ENCODE assay signal across 15 cellular contexts in the genomic region with DNA sequence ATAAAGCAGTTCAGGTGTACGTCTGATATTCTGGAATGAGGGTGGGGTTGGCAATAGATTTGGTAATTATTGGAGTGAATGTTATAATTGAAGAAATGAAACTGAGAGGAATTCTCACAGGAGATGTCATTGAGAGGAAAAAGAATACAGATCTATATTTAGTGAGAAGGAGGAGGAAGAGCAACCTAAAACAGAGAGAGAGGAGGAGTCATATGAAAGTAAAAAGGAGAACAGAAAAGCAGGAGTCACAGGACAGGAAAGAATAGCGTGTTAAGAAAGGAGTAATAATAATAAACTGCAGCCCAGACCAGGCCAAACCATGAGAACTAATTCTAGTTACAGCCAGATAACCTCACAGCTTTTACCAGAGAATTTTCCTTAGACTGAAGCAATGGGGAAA.
DNase-seq lines count a peak whose midpoint lies in the region; ATAC-seq lines count a peak whose summit lies in the region.
"Had no signal": no experiment of that assay in that cellular context is flagged by ENCODE, and none has a peak within 500 bp of the region (broad histone marks: within the 10 kb centered on the region; RNA-seq: fewer than 3 reads in every experiment).

No MANE protein-coding gene starts in this region.

- DNase-seq in GOT3 (lab: John Stamatoyannopoulos, UW) = no peak
- DNase-seq in NCI-H446 (lab: John Stamatoyannopoulos, UW) = no peak
- no peak for DNase-seq in naive thymus-derived CD4-positive, alpha-beta T cell
- DNase-seq: DMS53, erythroblast, HCEC 1CT, lower lobe of right lung, NCI-H526 treated with DMSO at 0.1 percent for 48 hours, SHP77 treated with DMSO at 0.1 percent for 48 hours had no signal

- H3K36me3 Mint-ChIP-seq in naive thymus-derived CD4-positive, alpha-beta T cell = no peaks in the 10 kb centered on the region
- H3K36me3 Mint-ChIP-seq: activated naive CD4-positive, alpha-beta T cell treated with anti-CD3 and anti-CD28 coated beads, Interleukin-2, amount 50 U/mL, for 72 hours had no signal

- H3K36me3 ChIP-seq in ACC112 (ENCODE audit: insufficient read depth, low read length) = no peaks in the 10 kb centered on the region
- H3K36me3 ChIP-seq in naive thymus-derived CD4-positive, alpha-beta T cell (ENCODE audit: control insufficient read depth in 2 of 3, insufficient read depth in 3 of 3, low read length in 3 of 3) = no peaks in the 10 kb centered on the region
- H3K36me3 ChIP-seq: lower lobe of right lung had no signal

- H3K4me1 Mint-ChIP-seq in naive thymus-derived CD4-positive, alpha-beta T cell = peaks cover 0 to 3% (median 0%) of the 10 kb centered on the region in 7 donors

- H3K9me3 Mint-ChIP-seq in naive thymus-derived CD4-positive, alpha-beta T cell = peaks cover 0 to 2% (median 0%) of the 10 kb centered on the region in 11 donors
- H3K9me3 Mint-ChIP-seq: activated naive CD4-positive, alpha-beta T cell treated with anti-CD3 and anti-CD28 coated beads, Interleukin-2, amount 50 U/mL, for 72 hours had no signal

- peaks cover 0 to 38% (median 29%) of the 10 kb centered on the region in 5 donors for H3K27me3 Mint-ChIP-seq in naive thymus-derived CD4-positive, alpha-beta T cell

- intact Hi-C loops in naive thymus-derived CD4-positive, alpha-beta T cell (cut with micrococcal nuclease) = no loop called here

- no peak overlapping the region for H3K4me3 ChIP-seq in ACC112 (ENCODE audit: low read depth, low read length)
- no peak overlapping the region for H3K4me3 ChIP-seq in naive thymus-derived CD4-positive, alpha-beta T cell (ENCODE audit: low read length)
- H3K4me3 ChIP-seq: lower lobe of right lung had no signal

- ATAC-seq in GM19351 (IDR thresholded peaks at IDR 0.05; ENCODE audit: unreplicated experiment) = peak; percentile 92
- ATAC-seq in HG02678 (IDR thresholded peaks at IDR 0.05; ENCODE audit: unreplicated experiment) = peak; percentile 69
- peak; percentile 86 for ATAC-seq in HG03575 (IDR thresholded peaks at IDR 0.05; ENCODE audit: extremely low read depth, insufficient number of reproducible peaks, low FRiP score, unreplicated experiment)
- ATAC-seq in HG03354 (IDR thresholded peaks at IDR 0.05; ENCODE audit: poor library complexity, severe bottlenecking, unreplicated experiment) = no peak
- ATAC-seq in naive thymus-derived CD4-positive, alpha-beta T cell = no peak
- ATAC-seq: activated naive CD4-positive, alpha-beta T cell treated with anti-CD3 and anti-CD28 coated beads, Interleukin-2, amount 50 U/mL, for 72 hours; lower lobe of right lung had no signal

- no peaks in the 10 kb centered on the region for H3K4me1 ChIP-seq in ACC112 (ENCODE audit: control insufficient read depth, insufficient read depth, low read length, unreplicated experiment)
- H3K4me1 ChIP-seq in naive thymus-derived CD4-positive, alpha-beta T cell (ENCODE audit: control insufficient read depth in 2 of 2, insufficient read depth in 2 of 2, low read length in 2 of 2) = no peaks in the 10 kb centered on the region
- H3K4me1 ChIP-seq: lower lobe of right lung had no signal

- H2AFZ ChIP-seq in ACC112 (ENCODE audit: low read length, unreplicated experiment) = peak overlapping the region; percentile 73

- no peaks in the 10 kb centered on the region for H3K27me3 ChIP-seq in ACC112 (ENCODE audit: insufficient read depth, low read length)
- no peaks in the 10 kb centered on the region for H3K27me3 ChIP-seq in naive thymus-derived CD4-positive, alpha-beta T cell (ENCODE audit: control insufficient read depth in 2 of 2, insufficient read depth in 2 of 2, low read length in 2 of 2)

- H3K9me3 ChIP-seq in naive thymus-derived CD4-positive, alpha-beta T cell (ENCODE audit: control insufficient read depth in 2 of 3, low read length in 3 of 3) = no peaks in the 10 kb centered on the region
- H3K9me3 ChIP-seq: lower lobe of right lung had no signal

- CTCF ChIA-PET in naive thymus-derived CD4-positive, alpha-beta T cell (lab: Charles Lee) = no interaction called here

- H3K4me3 Mint-ChIP-seq in naive thymus-derived CD4-positive, alpha-beta T cell = no peak overlapping the region

- H3K79me2 ChIP-seq in ACC112 (ENCODE audit: control insufficient read depth, insufficient read depth, low read length, unreplicated experiment) = no peaks in the 10 kb centered on the region

- H3K27ac ChIP-seq in ACC112 (ENCODE audit: low read depth, low read length) = no peak overlapping the region
- no peak overlapping the region for H3K27ac ChIP-seq in naive thymus-derived CD4-positive, alpha-beta T cell (ENCODE audit: low read depth, low read length)
- H3K27ac ChIP-seq: lower lobe of right lung had no signal

- POLR2A ChIA-PET in naive thymus-derived CD4-positive, alpha-beta T cell (lab: Charles Lee) = no interaction called here

- no peak overlapping the region for H3K27ac Mint-ChIP-seq in naive thymus-derived CD4-positive, alpha-beta T cell
- H3K27ac Mint-ChIP-seq: activated naive CD4-positive, alpha-beta T cell treated with anti-CD3 and anti-CD28 coated beads, Interleukin-2, amount 50 U/mL, for 72 hours had no signal

Comparison
In these comparisons a context has a peak if more than half of its experiments do, and no peak if none do; other contexts are left out.
1. ATAC-seq: peak in GM19351 (single experiment), HG02678 (single experiment) and HG03575 (single experiment); none in HG03354 (single experiment) and naive thymus-derived CD4-positive, alpha-beta T cell (single experiment).